1 cellular context compared by ENCODE assay signal in genomic region chr3:100073555-100074307, GRCh38.
TF ChIP-seq lines count a peak whose summit lies in the region.

No MANE protein-coding gene starts in this region.

TF ChIP-seq in GM12878, 131 proteins besides CTCF, POLR2A, EP300 and RAD21 (continued from another document):
- TF ChIP-seq FOXM1 (IDR thresholded peaks at IDR 0.05; ENCODE audit: low read depth, low read length) (peak; percentile 91), ZBTB11 (CRISPR knock-in tag; IDR thresholded peaks at IDR 0.05) (no peak), CEBPZ (IDR thresholded peaks at IDR 0.05; ENCODE audit: low read depth, low read length) (no peak), CBFB (IDR thresholded peaks at IDR 0.05; ENCODE audit: low read depth) (no peak), YY1 (IDR thresholded peaks at IDR 0.05; ENCODE audit: low read depth, low read length) (peak; percentile 63; the same call in 1 of the 2 replicates), BCL11A (IDR thresholded peaks at IDR 0.05; ENCODE audit: low read depth, low read length) (peak; percentile 65; the same call in 1 of the 2 replicates), RBBP5 (conservative IDR thresholded peaks at IDR 0.05) (no peak), KLF5 (IDR thresholded peaks at IDR 0.05; ENCODE audit: partially characterized antibody) (no peak), RELB (IDR thresholded peaks at IDR 0.05; ENCODE audit: low read depth) (no peak), KDM1A (IDR thresholded peaks at IDR 0.05; ENCODE audit: borderline replicate concordance) (no peak), HDAC6 (IDR thresholded peaks at IDR 0.05; ENCODE audit: unreplicated experiment) (no peak), IRF4 (IDR thresholded peaks at IDR 0.05; ENCODE audit: low read depth, low read length) (no peak), ZBED1 (IDR thresholded peaks at IDR 0.05; ENCODE audit: borderline replicate concordance) (no peak), SIN3A (IDR thresholded peaks at IDR 0.05; ENCODE audit: low read depth, low read length) (no peak), CEBPB (IDR thresholded peaks at IDR 0.05; ENCODE audit: borderline replicate concordance in 1 of 2, low read depth in 2 of 2, low read length in 2 of 2) (no peak), NKRF (conservative IDR thresholded peaks at IDR 0.05) (no peak), RB1 (IDR thresholded peaks at IDR 0.05; ENCODE audit: borderline replicate concordance) (no peak), CREM (IDR thresholded peaks at IDR 0.05; ENCODE audit: low read depth) (no peak; the same call in 1 of the 2 replicates), MTA2 (IDR thresholded peaks at IDR 0.05; ENCODE audit: low read depth) (peak; percentile 58), JUND (IDR thresholded peaks at IDR 0.05; ENCODE audit: low read depth, low read length) (no peak), HDGF (IDR thresholded peaks at IDR 0.05) (no peak), ZZZ3 (IDR thresholded peaks at IDR 0.05; ENCODE audit: control insufficient read depth, insufficient read length, low read depth) (no peak), ZBTB33 (IDR thresholded peaks at IDR 0.05) (no peak), MLLT1 (IDR thresholded peaks at IDR 0.05) (no peak), SPI1 (IDR thresholded peaks at IDR 0.05; ENCODE audit: borderline replicate concordance, insufficient read depth, low read depth, low read length) (peak; percentile 38; the same call in 1 of the 2 replicates), MEF2B (IDR thresholded peaks at IDR 0.05; ENCODE audit: partially characterized antibody, poor library complexity, severe bottlenecking) (no peak), SREBF2 (IDR thresholded peaks at IDR 0.05; ENCODE audit: low read length) (no peak), NR2F1 (conservative IDR thresholded peaks at IDR 0.05) (no peak), ZNF384 (IDR thresholded peaks at IDR 0.05; ENCODE audit: borderline replicate concordance, low read depth, low read length) (no peak), STAT3 (IDR thresholded peaks at IDR 0.05; ENCODE audit: low read depth, low read length) (no peak), BACH1 (IDR thresholded peaks at IDR 0.05; ENCODE audit: borderline replicate concordance) (no peak), SREBF1 (IDR thresholded peaks at IDR 0.05; ENCODE audit: low read length) (no peak), ESRRA (IDR thresholded peaks at IDR 0.05; ENCODE audit: low read length) (no peak), SMC3 (IDR thresholded peaks at IDR 0.05; ENCODE audit: borderline replicate concordance, low read length) (no peak), FOS (IDR thresholded peaks at IDR 0.05; ENCODE audit: borderline replicate concordance, extremely low read depth, insufficient read length) (no peak), PAX5 (IDR thresholded peaks at IDR 0.05; ENCODE audit: borderline replicate concordance, low read depth, low read length) (peak; percentile 50; the same call in 1 of the 2 replicates), ASH2L (IDR thresholded peaks at IDR 0.05; ENCODE audit: borderline replicate concordance, low read depth) (no peak)
TF ChIP-seq in GM12878: peak in this region for 23.
